ENCODE assay signal across 9 cellular contexts in the genomic region with DNA sequence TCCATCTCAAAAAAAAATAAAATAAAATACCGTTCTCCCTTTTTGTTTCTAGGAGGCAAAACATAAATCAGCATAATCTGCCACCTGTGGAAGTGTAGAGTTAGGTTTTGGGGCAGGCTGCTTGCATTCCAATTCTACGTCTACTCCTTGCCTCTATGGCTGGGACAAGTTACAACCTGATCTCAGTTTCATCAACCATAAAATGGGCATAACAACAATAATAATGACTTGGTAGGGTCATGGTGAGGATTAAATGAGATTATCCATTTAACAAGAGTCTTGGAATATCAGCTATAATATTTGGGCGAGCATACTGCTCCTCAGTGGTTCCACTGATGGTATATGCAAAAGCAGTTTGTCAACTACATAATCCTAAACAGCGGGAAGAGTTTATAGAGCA. TPM values are rescaled to one million over a fixed set of nuclear protein-coding genes. Genes with fewer than 3 reads are reported as not detected.
"Had no signal": no experiment of that assay in that cellular context is flagged by ENCODE, and none has a peak within 500 bp of the region (broad histone marks: within the 10 kb centered on the region; RNA-seq: fewer than 3 reads in every experiment).

No MANE protein-coding gene starts in this region.

- DNase-seq: H9, HCEC 1CT, KG1 had no signal

- FAIRE-seq: H1, H54 had no signal

- H3K36me3 Mint-ChIP-seq: IgD-negative memory B cell had no signal

- H3K4me3 Mint-ChIP-seq: GM23338, H9 had no signal

- H3K27ac Mint-ChIP-seq: GM23338, H9 had no signal

- H3K27ac ChIP-seq: HL-60 had no signal

- ATAC-seq: GM23338 had no signal

- H3K9me3 Mint-ChIP-seq: IgD-negative memory B cell had no signal

RNA-seq across cellular contexts. Expression of gene SPO11, which starts 17.8 kb away (rescaled TPM):
- total RNA-seq: GM23338, H1, H9, HT1080 had no signal
- polyA plus RNA-seq: GM23338, H1, IgD-negative memory B cell had no signal
